ENCODE assay signal across 7 cellular contexts in genomic region chr16:14395710-14396300, GRCh38.
DNase-seq lines count a peak whose midpoint lies in the region; ATAC-seq, FAIRE-seq and TF ChIP-seq lines count a peak whose summit lies in the region.
"Not testable (repeated sequence)": the region's sequence is repeated elsewhere in the genome, so short reads cannot be mapped to it uniquely, and the experiment has no call there.

No MANE protein-coding gene starts in this region.

- H2AFZ ChIP-seq in K562 (ENCODE audit: low read depth, low read length): not testable (repeated sequence)

- 35% methylated on average over 9 of the region's 9 CpGs for WGBS in K562 (ENCODE audit: insufficient coverage, low coverage, missing lambda C conversion rate)

- H3K27ac ChIP-seq in HEK293 (ENCODE audit: extremely low read depth, low read depth, low read length); K562 (ENCODE audit: extremely low read depth, low read depth, low read length): not testable (repeated sequence)

- BruUV-seq in K562 (replicated peaks; lab: Mats Ljungman, UMichigan): not testable (repeated sequence)

- not testable (repeated sequence) for H3K9ac ChIP-seq in K562 (ENCODE audit: insufficient read depth in 1 of 2, low read depth in 2 of 2, low read length in 2 of 2)

- peak overlapping the region; percentile 58 for H3K27ac Mint-ChIP-seq in osteocyte (ENCODE audit: unreplicated experiment)

- H3K9me1 ChIP-seq in K562 (ENCODE audit: control insufficient read depth, insufficient read depth, low read length): not testable (repeated sequence)

- CTCF ChIA-PET in HEK293 (lab: Yijun Ruan, JAX); K562 (lab: Yijun Ruan, JAX; ENCODE audit: low intra/inter-chr PET ratio): not testable (repeated sequence)

- not testable (repeated sequence) for H3K9me3 Mint-ChIP-seq in osteocyte (ENCODE audit: unreplicated experiment)

- not testable (repeated sequence) for H3K9me3 ChIP-seq in HEK293 (ENCODE audit: control insufficient read depth, insufficient read depth, low read depth, low read length); K562 (replicated peaks; ENCODE audit: control insufficient read depth, insufficient read depth, low read depth, low read length)

- FAIRE-seq in K562 (lab: Jason Lieb, UNC): not testable (repeated sequence)

- TF ChIP-seq POLR2A in K562 (conservative IDR thresholded peaks at IDR 0.05): not testable (repeated sequence)

- H3K4me1 ChIP-seq in HEK293 (ENCODE audit: control insufficient read depth, insufficient read depth, low read length); K562 (replicated peaks in 1 of 2; ENCODE audit: control insufficient read depth in 2 of 2, insufficient read depth in 2 of 2, low read length in 2 of 2): not testable (repeated sequence)

- not testable (repeated sequence) for H3K27me3 Mint-ChIP-seq in osteocyte (ENCODE audit: unreplicated experiment)

- not testable (repeated sequence) for ATAC-seq in K562

- not testable (repeated sequence) for TF ChIP-seq EP300 in K562 (IDR thresholded peaks at IDR 0.05; ENCODE audit: low read length)

- DNase-seq in AG09319 (ENCODE audit: extremely low read depth, low read depth) (peak; percentile 11), RPMI7951 (ENCODE audit: low read depth) (peak; percentile 45), fibroblast of gingiva (ENCODE audit: low read depth) (peak; percentile 52), iris pigment epithelial cell (ENCODE audit: low read depth) (peak; percentile 33)
- DNase-seq in K562 (ENCODE audit: extremely low read depth in 1 of 4, low spot score in 3 of 4); osteocyte (ENCODE audit: extremely low spot score, unreplicated experiment): not testable (repeated sequence)

- not testable (repeated sequence) for H3K36me3 Mint-ChIP-seq in osteocyte (ENCODE audit: unreplicated experiment)

- H3K79me2 ChIP-seq in K562 (ENCODE audit: control insufficient read depth, insufficient read depth, low read length): not testable (repeated sequence)

- POLR2A ChIA-PET in HEK293 (lab: Yijun Ruan, JAX); K562 (lab: Yijun Ruan, JAX): not testable (repeated sequence)

- not testable (repeated sequence) for H3K4me3 ChIP-seq in HEK293 (ENCODE audit: low read depth, low read length); K562

- not testable (repeated sequence) for TF ChIP-seq RAD21 in K562 (CRISPR knock-in tag; conservative IDR thresholded peaks at IDR 0.05 in 1 of 2, IDR thresholded peaks at IDR 0.05 in 1 of 2)

- in situ Hi-C loops in K562 (cut with MboI): not testable (repeated sequence)

- H3K4me1 Mint-ChIP-seq in osteocyte (ENCODE audit: unreplicated experiment): peaks cover 27% of the 10 kb centered on the region

- H3K36me3 ChIP-seq in HEK293 (ENCODE audit: control insufficient read depth in 2 of 2, insufficient read depth in 1 of 2, low read length in 2 of 2); K562 (ENCODE audit: control insufficient read depth, insufficient read depth, low read length): not testable (repeated sequence)

- not testable (repeated sequence) for H3K4me2 ChIP-seq in K562 (ENCODE audit: insufficient read depth, low read length)

- H4K20me1 ChIP-seq in K562 (replicated peaks; ENCODE audit: control insufficient read depth, insufficient read depth, low read length): not testable (repeated sequence)

- not testable (repeated sequence) for H3K27me3 ChIP-seq in K562 (ENCODE audit: control insufficient read depth in 2 of 2, insufficient read depth in 2 of 2, low read length in 2 of 2)

- not testable (repeated sequence) for TF ChIP-seq CTCF in AG09319 (IDR thresholded peaks at IDR 0.05; ENCODE audit: low read depth, low read length); HEK293 (tag by site-specific recombination; IDR thresholded peaks at IDR 0.05); K562 (IDR thresholded peaks at IDR 0.05 in 2 of 3, conservative IDR thresholded peaks at IDR 0.05 in 1 of 3; ENCODE audit: insufficient read depth in 2 of 3, low read depth in 1 of 3, low read length in 3 of 3); osteocyte (IDR thresholded peaks at IDR 0.05)

- intact Hi-C loops in K562 (cut with micrococcal nuclease): not testable (repeated sequence)

- H3K4me3 Mint-ChIP-seq in osteocyte (ENCODE audit: unreplicated experiment): not testable (repeated sequence)

TF ChIP-seq in HEK293, 187 proteins besides CTCF, POLR2A, EP300 and RAD21:
- peak; percentile 95 for TF ChIP-seq PRDM10 (tag by site-specific recombination; IDR thresholded peaks at IDR 0.05)

TF ChIP-seq in K562, 482 proteins besides CTCF, POLR2A, EP300 and RAD21:
- TF ChIP-seq PRDM10 (IDR thresholded peaks at IDR 0.05; ENCODE audit: partially characterized antibody): peak; percentile 17
